In the genomic region with DNA sequence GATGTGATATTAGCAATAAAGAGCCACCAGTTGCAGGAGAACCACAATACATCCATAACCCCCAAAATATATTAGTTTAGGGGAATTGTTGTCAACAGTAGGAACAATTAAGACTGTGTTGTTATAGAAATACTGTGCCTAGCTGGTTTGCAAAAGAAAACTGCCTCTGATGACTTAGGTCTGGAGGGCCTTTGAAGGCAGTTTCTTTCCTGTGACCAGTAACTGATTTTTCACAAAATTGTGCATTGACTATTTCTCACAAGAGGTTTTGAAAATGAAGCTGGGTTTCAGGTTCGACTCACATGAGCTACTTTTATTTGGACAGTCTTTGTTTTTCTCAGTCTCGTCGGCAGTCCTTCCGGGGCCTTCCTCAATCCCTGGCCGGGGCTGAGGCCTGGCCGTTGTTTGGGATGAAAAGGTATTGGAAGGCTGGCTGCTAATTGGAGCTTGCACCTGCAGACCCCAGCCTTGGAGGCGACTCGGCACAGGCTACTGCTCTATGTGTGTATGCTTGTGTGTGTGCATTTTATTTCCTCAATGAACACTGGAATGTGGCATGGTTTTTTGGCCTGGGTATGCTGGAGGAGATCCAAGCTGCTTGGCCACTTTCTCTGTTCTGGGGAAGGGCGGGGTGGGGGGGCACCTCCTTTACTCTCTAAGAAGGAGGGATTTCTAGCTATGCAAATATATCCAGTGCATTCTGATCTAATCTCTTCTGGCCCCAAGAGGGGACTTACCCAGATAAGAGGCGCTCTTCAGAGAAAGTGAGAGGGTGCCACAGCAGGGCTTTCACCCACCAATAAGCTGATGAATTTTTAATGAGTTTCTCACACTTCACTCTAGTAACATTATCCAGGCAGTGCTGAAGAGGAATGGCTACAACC, we compare ENCODE assay signal across 9 cellular contexts. TPM values are rescaled to one million over a fixed set of nuclear protein-coding genes. Genes with fewer than 3 reads are reported as not detected.
DNase-seq lines count a peak whose midpoint lies in the region; ATAC-seq and TF ChIP-seq lines count a peak whose summit lies in the region.
"Had no signal": no experiment of that assay in that cellular context is flagged by ENCODE, and none has a peak within 500 bp of the region (broad histone marks: within the 10 kb centered on the region; RNA-seq: fewer than 3 reads in every experiment).

No MANE protein-coding gene starts in this region.

- ATAC-seq in HG02870 (IDR thresholded peaks at IDR 0.05; ENCODE audit: unreplicated experiment) (peak; percentile 78), left lobe of liver (no peak)
- ATAC-seq in naive thymus-derived CD8-positive, alpha-beta T cell: no peak

- H3K27ac Mint-ChIP-seq in naive thymus-derived CD8-positive, alpha-beta T cell: no peak overlapping the region

- no peak overlapping the region for H3K4me3 ChIP-seq in stomach

- no peak for TF ChIP-seq POLR2A in stomach (IDR thresholded peaks at IDR 0.05)

- H3K4me1 ChIP-seq in stomach: peaks cover 27 to 33% (median 31%) of the 10 kb centered on the region in 4 donors

- no peaks in the 10 kb centered on the region for H3K36me3 Mint-ChIP-seq in naive thymus-derived CD8-positive, alpha-beta T cell

- DNase-seq in NCI-H748 (lab: John Stamatoyannopoulos, UW; ENCODE audit: unreplicated experiment) (peak; percentile 24), NCI-H748 treated with DMSO at 0.1 percent for 48 hours (lab: John Stamatoyannopoulos, UW) (no peak), NCI-H345 treated with DMSO at 0.1 percent for 48 hours (lab: John Stamatoyannopoulos, UW; ENCODE audit: unreplicated experiment) (peak; percentile 49), stomach (peak; percentile 72), NCI-H1694 treated with DMSO at 0.1 percent for 48 hours (lab: John Stamatoyannopoulos, UW) (no peak), left lobe of liver (ENCODE audit: low spot score) (no peak)
- DNase-seq in naive thymus-derived CD8-positive, alpha-beta T cell: no peak

- TF ChIP-seq CTCF in stomach (IDR thresholded peaks at IDR 0.05): no peak

- peak overlapping the region in 4 of 5 donors; percentile 47 to 56 (median 49) for H3K27ac ChIP-seq in stomach

- no peaks in the 10 kb centered on the region for H3K36me3 ChIP-seq in stomach

- peaks cover 1 to 13% (median 5%) of the 10 kb centered on the region in 5 donors for H3K27me3 Mint-ChIP-seq in naive thymus-derived CD8-positive, alpha-beta T cell

- no peaks in the 10 kb centered on the region for H3K27me3 ChIP-seq in stomach

- no peak overlapping the region for H3K4me3 Mint-ChIP-seq in naive thymus-derived CD8-positive, alpha-beta T cell

- 23 to 46% (median 29%) methylated on average over 10 of the region's 10 CpGs for WGBS in stomach, 5 donors

- H3K4me1 Mint-ChIP-seq in naive thymus-derived CD8-positive, alpha-beta T cell: no peaks in the 10 kb centered on the region

- TF ChIP-seq EP300 in stomach (IDR thresholded peaks at IDR 0.05): no peak

- POLR2A ChIA-PET in naive thymus-derived CD8-positive, alpha-beta T cell (lab: Charles Lee): no interaction called here

- peaks cover 0 to 2% (median 0%) of the 10 kb centered on the region in 9 donors for H3K9me3 Mint-ChIP-seq in naive thymus-derived CD8-positive, alpha-beta T cell

- H3K9me3 ChIP-seq in stomach: no peaks in the 10 kb centered on the region

- intact Hi-C loops in stomach (cut with DNase I; ENCODE audit: low total_unique reads): no loop called here

RNA-seq across cellular contexts. Expression of gene LNX1, which starts 49.5 kb away (rescaled TPM):
- 10 to 100 TPM; 11.6 to 30.9 (median 16.1) TPM for total RNA-seq in stomach
- 1 to 10 TPM; 5.4 to 8.3 (median 6.3) TPM for polyA plus RNA-seq in stomach
- total RNA-seq in left lobe of liver: 7.0 TPM
- not detected for total RNA-seq in naive thymus-derived CD8-positive, alpha-beta T cell
- under 1 TPM; 0.32 to 0.52 (median 0.43) TPM for polyA plus RNA-seq in naive thymus-derived CD8-positive, alpha-beta T cell
- total RNA-seq: T-helper 2 cell treated with Interferon-gamma antibody and Interleukin-4, amounts not matched to agents 100 ng/mL and 5 ng/mL, for 36 hours had no signal

Comparison
In these comparisons a context has a peak if more than half of its experiments do, and no peak if none do; other contexts are left out.
1. DNase-seq: peak in NCI-H748 (single experiment), NCI-H345 treated with DMSO at 0.1 percent for 48 hours (single experiment) and stomach (single experiment); none in NCI-H748 treated with DMSO at 0.1 percent for 48 hours (single experiment), NCI-H1694 treated with DMSO at 0.1 percent for 48 hours (single experiment), left lobe of liver (single experiment) and naive thymus-derived CD8-positive, alpha-beta T cell (0 of 10).